Comparison of ENCODE assay signal across 21 cellular contexts in genomic region chr17:43774304-43775250, GRCh38. TPM values are rescaled to one million over a fixed set of nuclear protein-coding genes. Genes with fewer than 3 reads are reported as not detected.
"Had no signal": no experiment of that assay in that cellular context is flagged by ENCODE, and none has a peak within 500 bp of the region (broad histone marks: within the 10 kb centered on the region; RNA-seq: fewer than 3 reads in every experiment).

No MANE protein-coding gene starts in this region.

- H3K27ac ChIP-seq: lower lobe of right lung, neural progenitor cell, SJCRH30 had no signal

- H2AFZ ChIP-seq: neural progenitor cell had no signal

- H3K9me3 ChIP-seq: esophagus squamous epithelium, lower lobe of right lung, SJCRH30 had no signal

- H3K4me2 ChIP-seq: neural progenitor cell had no signal

- H3K27me3 ChIP-seq: SJCRH30 had no signal

- H3K4me3 ChIP-seq: esophagus squamous epithelium, lower lobe of right lung, neural progenitor cell, SJCRH30 had no signal

- H3K9ac ChIP-seq: neural progenitor cell had no signal

- ATAC-seq: lower lobe of right lung had no signal

- DNase-seq: activated B cell treated with CpG ODN at 0.5 μM for 24 hours; activated CD4-positive, alpha-beta T cell treated with anti-CD3 and anti-CD28 coated beads, Interleukin-2, amount 10 ng/mL, durations not matched to agents 24 days and 14 days; activated CD8-positive, alpha-beta memory T cell treated with anti-CD3 and anti-CD28 coated beads, Interleukin-2, amount 50 U/mL, for 48 hours; anterior cingulate cortex; esophagus squamous epithelium; hypothalamus; kidney glomerular epithelial cell; lower lobe of right lung; SJCRH30; stimulated activated CD4-positive, alpha-beta T cell treated with anti-CD3 and anti-CD28 coated beads, Interleukin-4, amount 100 ng/mL, for 24 hours; stimulated activated naive CD4-positive, alpha-beta T cell treated with Interleukin-2 at 50 U/mL for 16 hours; substantia nigra; T-helper 2 cell; trophoblast cell had no signal

- H3K36me3 ChIP-seq: neural progenitor cell had no signal

RNA-seq across cellular contexts. Expression of gene CFAP97D1, which starts 5.7 kb away (rescaled TPM):
- total RNA-seq: activated B cell treated with CpG ODN at 0.5 μM for 24 hours; activated CD4-positive, alpha-beta T cell treated with anti-CD3 and anti-CD28 coated beads, Interleukin-2, amount 10 ng/mL, durations not matched to agents 24 days and 14 days; bronchial epithelial cell; cerebellum; dermis microvascular lymphatic vessel endothelial cell; fibroblast of villous mesenchyme; lower lobe of right lung; mesothelial cell of epicardium; osteocyte; SJCRH30 had no signal

RNA-seq across cellular contexts. Expression of gene SOST, which starts 16.0 kb away (rescaled TPM):
- total RNA-seq: activated B cell treated with CpG ODN at 0.5 μM for 24 hours; activated CD4-positive, alpha-beta T cell treated with anti-CD3 and anti-CD28 coated beads, Interleukin-2, amount 10 ng/mL, durations not matched to agents 24 days and 14 days; bronchial epithelial cell; cerebellum; dermis microvascular lymphatic vessel endothelial cell; fibroblast of villous mesenchyme; lower lobe of right lung; osteocyte; SJCRH30 had no signal

RNA-seq across cellular contexts. Expression of gene MPP3, which starts 58.4 kb away (rescaled TPM):
- total RNA-seq: activated B cell treated with CpG ODN at 0.5 μM for 24 hours had no signal
